In the genomic region with DNA sequence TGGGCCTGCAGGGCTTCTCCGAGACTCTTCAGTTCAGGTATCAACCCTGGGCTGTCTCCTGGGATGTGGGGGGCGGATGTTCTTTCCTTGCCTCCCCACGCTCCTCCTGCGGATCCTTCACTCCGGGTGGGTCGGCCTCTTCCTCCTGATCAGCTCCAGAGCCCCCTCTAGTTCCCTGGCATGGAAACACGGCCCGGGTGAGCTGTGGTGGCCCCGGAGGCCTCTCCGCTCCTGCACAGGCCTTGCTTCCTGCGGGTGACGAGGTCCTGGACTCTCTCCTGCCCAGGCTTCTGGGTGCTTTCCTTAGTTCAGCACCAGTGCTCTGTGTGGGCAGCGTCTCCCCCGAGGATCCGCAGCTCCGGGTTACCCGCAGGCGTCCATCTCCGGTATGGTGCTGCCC, we compare ENCODE assay signal across 5 cellular contexts. TPM values are rescaled to one million over a fixed set of nuclear protein-coding genes. Genes with fewer than 3 reads are reported as not detected.
"Had no signal": no experiment of that assay in that cellular context is flagged by ENCODE, and none has a peak within 500 bp of the region (broad histone marks: within the 10 kb centered on the region; RNA-seq: fewer than 3 reads in every experiment).

No MANE protein-coding gene starts in this region.

RNA-seq across cellular contexts. Expression of a gene that starts 3.9 kb away (rescaled TPM):
- total RNA-seq: HT-29, HT1080, IMR-90, K562 had no signal
- polyA plus RNA-seq: IgD-negative memory B cell, IMR-90, K562 had no signal

RNA-seq across cellular contexts. Expression of a gene that starts 12.9 kb away (rescaled TPM):
- total RNA-seq: HT-29, HT1080, IMR-90, K562 had no signal
- polyA plus RNA-seq: IgD-negative memory B cell, IMR-90, K562 had no signal
